Comparison of ENCODE assay signal across 20 cellular contexts in genomic region chr22:31087744-31088215, GRCh38. TPM values are rescaled to one million over a fixed set of nuclear protein-coding genes. Genes with fewer than 3 reads are reported as not detected.
A peak's percentile ranks its signal among the peaks of the same experiment; 100 is the strongest.
DNase-seq lines count a peak whose midpoint lies in the region; ATAC-seq and TF ChIP-seq lines count a peak whose summit lies in the region.
"Had no signal": no experiment of that assay in that cellular context is flagged by ENCODE, and none has a peak within 500 bp of the region (broad histone marks: within the 10 kb centered on the region; RNA-seq: fewer than 3 reads in every experiment).

No MANE protein-coding gene starts in this region.

- TF ChIP-seq CTCF in ascending aorta (IDR thresholded peaks at IDR 0.05) (no peak), thoracic aorta (IDR thresholded peaks at IDR 0.05) (no peak)

- intact Hi-C loops in ascending aorta (cut with DNase I) = loop anchor here (10.0 kb wide), 1 partner anchor 453 kb away; the partner anchor contains the start of gene SLC35E4

- peaks cover 36 to 76% of the 10 kb centered on the region in 2 donors for H3K4me1 ChIP-seq in ascending aorta
- H3K4me1 ChIP-seq in muscle layer of colon (ENCODE audit: insufficient read depth, low read length) = peaks cover 65% of the 10 kb centered on the region
- peaks cover 25 to 88% of the 10 kb centered on the region in 2 donors for H3K4me1 ChIP-seq in thoracic aorta (ENCODE audit: control insufficient read depth in 1 of 2, low read depth in 2 of 2)

- DNase-seq in H7 = peak; percentile 30
- no peak for DNase-seq in ascending aorta (ENCODE audit: low spot score in 2 of 2)
- DNase-seq in thoracic aorta (ENCODE audit: low spot score) = no peak
- DNase-seq in OCI-M1 (lab: John Stamatoyannopoulos, UW) = no peak
- no peak for DNase-seq in AG08395 (ENCODE audit: low spot score)
- DNase-seq: activated CD4-positive, alpha-beta memory T cell treated with anti-CD3 and anti-CD28 coated beads, Interleukin-2, amount 10 ng/mL, durations not matched to agents 7 days and 5 days; activated CD4-positive, CD25-positive, alpha-beta regulatory T cell treated with anti-CD3 and anti-CD28 coated beads, Interleukin-2, amount 50 U/mL, for 72 hours; activated naive CD8-positive, alpha-beta T cell treated with anti-CD3 and anti-CD28 coated beads for 36 hours; CD4-positive, alpha-beta T cell; NCI-H1417 treated with DMSO at 0.1 percent for 48 hours; NCI-H345; NCI-H748 treated with DMSO at 0.1 percent for 48 hours; upper lobe of right lung had no signal

- H3K27me3 ChIP-seq in H7 (ENCODE audit: control insufficient read depth, insufficient read depth, low read length) (no peaks in the 10 kb centered on the region), ascending aorta (no peaks in the 10 kb centered on the region), muscle layer of colon (ENCODE audit: control insufficient read depth in 1 of 2, insufficient read depth in 2 of 2, low read length in 2 of 2) (no peaks in the 10 kb centered on the region), thoracic aorta (replicated peaks; ENCODE audit: insufficient read depth) (no peaks in the 10 kb centered on the region)
- H3K27me3 ChIP-seq: neural progenitor cell, upper lobe of right lung had no signal

- no peaks in the 10 kb centered on the region; the same call in none of the 2 replicates for H3K36me3 ChIP-seq in H7 (replicated peaks; ENCODE audit: control insufficient read depth, insufficient read depth, low read length)
- H3K36me3 ChIP-seq in ascending aorta = peaks cover 72 to 86% of the 10 kb centered on the region in 2 donors
- peaks cover 59% of the 10 kb centered on the region for H3K36me3 ChIP-seq in muscle layer of colon (ENCODE audit: insufficient read depth, low read length)
- peaks cover 57% of the 10 kb centered on the region for H3K36me3 ChIP-seq in thoracic aorta
- H3K36me3 ChIP-seq: neural progenitor cell had no signal

- no peak for ATAC-seq in thoracic aorta (ENCODE audit: insufficient number of reproducible peaks, low FRiP score, low read depth)
- ATAC-seq in HG03442 (IDR thresholded peaks at IDR 0.05; ENCODE audit: unreplicated experiment) = no peak
- ATAC-seq: activated T-helper 17 cell treated with anti-CD3 and anti-CD28 coated beads, Interleukin-2, amount 50 U/mL, for 72 hours; upper lobe of right lung had no signal

- H3K9me3 ChIP-seq in ascending aorta (no peaks in the 10 kb centered on the region), muscle layer of colon (ENCODE audit: low read length) (no peaks in the 10 kb centered on the region), thoracic aorta (no peaks in the 10 kb centered on the region)
- H3K9me3 ChIP-seq: prostate gland, upper lobe of right lung had no signal

- H3K4me3 ChIP-seq in H7 (ENCODE audit: insufficient read depth, low read depth, low read length) = no peak overlapping the region
- H3K4me3 ChIP-seq in ascending aorta = peak overlapping the region in 1 of 2 donors; percentile 70
- H3K4me3 ChIP-seq in muscle layer of colon (ENCODE audit: low read depth in 1 of 2, low read length in 2 of 2) = peak overlapping the region in 1 of 2 donors; percentile 84
- H3K4me3 ChIP-seq in thoracic aorta = peak overlapping the region; percentile 76
- H3K4me3 ChIP-seq: neural progenitor cell, prostate gland, skin epidermis, upper lobe of right lung had no signal

- peak overlapping the region; percentile 58 for H3K9ac ChIP-seq in muscle layer of colon (ENCODE audit: low read length)
- H3K9ac ChIP-seq: neural progenitor cell had no signal

- H3K27ac ChIP-seq in ascending aorta = peak overlapping the region; percentile 98
- H3K27ac ChIP-seq in muscle layer of colon (ENCODE audit: low read depth, low read length) = peak overlapping the region; percentile 97
- peak overlapping the region; percentile 88 to 92 for H3K27ac ChIP-seq in thoracic aorta
- H3K27ac ChIP-seq: HL-60, neural progenitor cell, upper lobe of right lung had no signal

RNA-seq across cellular contexts. Expression of gene SMTN, which starts 6.7 kb away (rescaled TPM):
- total RNA-seq in H7 (2014; rRNA removed; shearing (Covaris generic)) = 10.7 and 21.0 TPM in 2 replicates
- 671 TPM for total RNA-seq in ascending aorta
- total RNA-seq in thoracic aorta = 100 to 1,000 TPM; 632 to 946 TPM

RNA-seq across cellular contexts. Expression of gene SELENOM, which starts 19.6 kb away (rescaled TPM):
- total RNA-seq in H7 (2014; rRNA removed; shearing (Covaris generic)) = 14.6 and 22.4 TPM in 2 replicates
- total RNA-seq in ascending aorta = 1,262 TPM
- total RNA-seq in thoracic aorta = 1,000 to 10,000 TPM in 1 of 2 donors, 100 to 1,000 TPM in 1; 453 to 1,695 TPM

RNA-seq across cellular contexts. Expression of gene INPP5J, which starts 35.0 kb away (rescaled TPM):
- 10.6 and 11.9 TPM in 2 replicates for total RNA-seq in H7 (2014; rRNA removed; shearing (Covaris generic))
- total RNA-seq in ascending aorta = 1.3 TPM
- total RNA-seq in thoracic aorta = 1 to 10 TPM; 2.3 to 4.1 TPM
- total RNA-seq: activated CD4-positive, alpha-beta memory T cell treated with anti-CD3 and anti-CD28 coated beads, Interleukin-2, amount 10 ng/mL, durations not matched to agents 7 days and 5 days had no signal

RNA-seq across cellular contexts. Expression of gene PLA2G3, which starts 52.5 kb away (rescaled TPM):
- total RNA-seq in H7 (2014; rRNA removed; shearing (Covaris generic)) = 13.6 and 19.3 TPM in 2 replicates
- not detected for total RNA-seq in ascending aorta
- not detected for total RNA-seq in thoracic aorta
- total RNA-seq: activated CD4-positive, alpha-beta memory T cell treated with anti-CD3 and anti-CD28 coated beads, Interleukin-2, amount 10 ng/mL, durations not matched to agents 7 days and 5 days; activated naive CD8-positive, alpha-beta T cell treated with anti-CD3 and anti-CD28 coated beads for 36 hours; activated T-helper 17 cell treated with anti-CD3 and anti-CD28 coated beads, Interleukin-2, amount 50 U/mL, for 72 hours; CD4-positive, alpha-beta T cell had no signal

Comparison
In these comparisons a context has a peak if more than half of its experiments do, and no peak if none do; other contexts are left out.
1. RNA of gene SMTN, which starts 6.7 kb away (total RNA-seq): 632 to 946 TPM in thoracic aorta and 671 TPM in ascending aorta (single experiment); 10.7 to 21.0 TPM in H7; every median in the first group is over 10 times any median in the second.
2. RNA of gene SELENOM, which starts 19.6 kb away (total RNA-seq): 453 to 1,695 TPM in thoracic aorta and 1,262 TPM in ascending aorta (single experiment); 14.6 to 22.4 TPM in H7; every median in the first group is over 10 times any median in the second.
3. Peak in every context shown above with its lines, with median percentiles within 50 percentile points of each other: H3K27ac ChIP-seq.